Comparison of ENCODE assay signal across 13 cellular contexts in the genomic region with DNA sequence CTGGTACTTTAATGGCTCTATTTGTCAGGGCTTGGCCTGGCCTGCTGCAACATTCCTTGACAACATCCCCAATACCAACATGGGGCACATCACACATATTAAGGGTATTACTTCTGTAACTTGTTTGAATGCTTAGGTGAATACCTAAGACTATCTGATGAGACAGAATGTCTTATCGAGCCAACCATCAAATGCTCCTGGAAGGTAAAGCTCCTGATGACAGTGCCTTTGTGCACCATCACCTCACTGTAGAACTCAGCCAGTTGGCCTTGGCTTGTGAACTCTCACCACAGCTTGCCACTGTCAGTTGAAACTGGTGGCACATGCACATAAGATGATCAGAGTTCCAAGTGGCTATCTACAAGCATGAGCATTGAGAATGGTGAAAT. TPM values are rescaled to one million over a fixed set of nuclear protein-coding genes. Genes with fewer than 3 reads are reported as not detected.
DNase-seq lines count a peak whose midpoint lies in the region; ATAC-seq and TF ChIP-seq lines count a peak whose summit lies in the region.
"Had no signal": no experiment of that assay in that cellular context is flagged by ENCODE, and none has a peak within 500 bp of the region (broad histone marks: within the 10 kb centered on the region; RNA-seq: fewer than 3 reads in every experiment).

No MANE protein-coding gene starts in this region.

- DNase-seq in activated naive CD4-positive, alpha-beta T cell (lab: John Stamatoyannopoulos, UW), result no peak
- DNase-seq in RPMI8226, result peak; percentile 38
- no peak for DNase-seq in central memory CD8-positive, alpha-beta T cell (ENCODE audit: low spot score in 2 of 2)
- no peak for DNase-seq in type B pancreatic cell (ENCODE audit: extremely low spot score, unreplicated experiment)
- DNase-seq in glomerular visceral epithelial cell (ENCODE audit: extremely low spot score), result no peak
- DNase-seq: activated CD4-positive, alpha-beta T cell treated with anti-CD3 and anti-CD28 coated beads for 48 hours; amygdala; NCI-H2029 treated with DMSO at 0.1 percent for 48 hours; stimulated activated naive CD4-positive, alpha-beta T cell treated with Interleukin-2 at 50 U/mL for 16 hours had no signal

- no peak for TF ChIP-seq CTCF in type B pancreatic cell (conservative IDR thresholded peaks at IDR 0.05)

- no peak for ATAC-seq in central memory CD8-positive, alpha-beta T cell (replicated peaks; ENCODE audit: extremely low read depth, poor library complexity, severe bottlenecking)
- ATAC-seq in HG02642 (IDR thresholded peaks at IDR 0.05; ENCODE audit: poor library complexity, unreplicated experiment) (no peak), GM21619 (IDR thresholded peaks at IDR 0.05; ENCODE audit: unreplicated experiment) (no peak)

- H3K9me3 Mint-ChIP-seq in activated naive CD4-positive, alpha-beta T cell treated with anti-CD3 and anti-CD28 coated beads, Interleukin-2, amount 50 U/mL, for 24 hours, result no peaks in the 10 kb centered on the region
- no peaks in the 10 kb centered on the region for H3K9me3 Mint-ChIP-seq in central memory CD8-positive, alpha-beta T cell
- H3K9me3 Mint-ChIP-seq in type B pancreatic cell, result no peaks in the 10 kb centered on the region
- H3K9me3 Mint-ChIP-seq: dendritic cell treated with granulocyte-macrophage colony-stimulating factor and Interleukin-4, amounts not matched to agents 40 ng/mL and 50 ng/mL, for 4 days had no signal

- peaks cover 81% of the 10 kb centered on the region for H3K4me1 Mint-ChIP-seq in activated naive CD4-positive, alpha-beta T cell treated with anti-CD3 and anti-CD28 coated beads, Interleukin-2, amount 50 U/mL, for 24 hours
- H3K4me1 Mint-ChIP-seq in central memory CD8-positive, alpha-beta T cell, result peaks cover 77% of the 10 kb centered on the region
- H3K4me1 Mint-ChIP-seq in type B pancreatic cell (ENCODE audit: unreplicated experiment), result peaks cover 35% of the 10 kb centered on the region

- H3K27ac Mint-ChIP-seq in activated naive CD4-positive, alpha-beta T cell treated with anti-CD3 and anti-CD28 coated beads, Interleukin-2, amount 50 U/mL, for 24 hours, result peak overlapping the region; percentile 86
- H3K27ac Mint-ChIP-seq in central memory CD8-positive, alpha-beta T cell (ENCODE audit: low read depth), result peak overlapping the region; percentile 32
- no peak overlapping the region for H3K27ac Mint-ChIP-seq in type B pancreatic cell

- H3K4me3 Mint-ChIP-seq in activated naive CD4-positive, alpha-beta T cell treated with anti-CD3 and anti-CD28 coated beads, Interleukin-2, amount 50 U/mL, for 24 hours, result peak overlapping the region; percentile 98
- no peak overlapping the region for H3K4me3 Mint-ChIP-seq in central memory CD8-positive, alpha-beta T cell
- peak overlapping the region; percentile 41 for H3K4me3 Mint-ChIP-seq in type B pancreatic cell
- H3K4me3 Mint-ChIP-seq: dendritic cell treated with granulocyte-macrophage colony-stimulating factor and Interleukin-4, amounts not matched to agents 40 ng/mL and 50 ng/mL, for 4 days had no signal

- H3K27me3 Mint-ChIP-seq in activated naive CD4-positive, alpha-beta T cell treated with anti-CD3 and anti-CD28 coated beads, Interleukin-2, amount 50 U/mL, for 24 hours, result no peaks in the 10 kb centered on the region
- no peaks in the 10 kb centered on the region for H3K27me3 Mint-ChIP-seq in central memory CD8-positive, alpha-beta T cell
- H3K27me3 Mint-ChIP-seq in type B pancreatic cell, result no peaks in the 10 kb centered on the region
- H3K27me3 Mint-ChIP-seq: dendritic cell treated with granulocyte-macrophage colony-stimulating factor and Interleukin-4, amounts not matched to agents 40 ng/mL and 50 ng/mL, for 4 days had no signal

- peaks cover 41% of the 10 kb centered on the region for H3K36me3 Mint-ChIP-seq in activated naive CD4-positive, alpha-beta T cell treated with anti-CD3 and anti-CD28 coated beads, Interleukin-2, amount 50 U/mL, for 24 hours
- H3K36me3 Mint-ChIP-seq in central memory CD8-positive, alpha-beta T cell (ENCODE audit: insufficient read depth), result peaks cover 58% of the 10 kb centered on the region
- H3K36me3 Mint-ChIP-seq in type B pancreatic cell, result peaks cover 31% of the 10 kb centered on the region

RNA-seq across cellular contexts. Expression of gene MYO1G, which starts 3.7 kb away (rescaled TPM):
- 0.52 and 0.53 TPM in 2 replicates for total RNA-seq in type B pancreatic cell (ENCODE audit: low replicate concordance)

RNA-seq across cellular contexts. Expression of gene CCM2, which starts 17.5 kb away (rescaled TPM):
- total RNA-seq in type B pancreatic cell (ENCODE audit: low replicate concordance), result 29.8 and 33.8 TPM in 2 replicates
